In genomic region chr1:235266967-235267366, GRCh38 we compare ENCODE assay signal across 29 cellular contexts.
"Had no signal": no experiment of that assay in that cellular context is flagged by ENCODE, and none has a peak within 500 bp of the region (broad histone marks: within the 10 kb centered on the region; RNA-seq: fewer than 3 reads in every experiment).

No MANE protein-coding gene starts in this region.

- H3K4me3 Mint-ChIP-seq: activated CD4-positive, alpha-beta T cell treated with anti-CD3 and anti-CD28 coated beads, Interleukin-2, amount 10 ng/mL, durations not matched to agents 24 days and 14 days; activated CD8-positive, alpha-beta T cell treated with anti-CD3 and anti-CD28 coated beads for 36 hours; activated naive CD8-positive, alpha-beta T cell treated with anti-CD3 and anti-CD28 coated beads for 36 hours; activated T-cell treated with anti-CD3 and anti-CD28 coated beads, Interleukin-2, amount 50 U/mL, for 72 hours; activated T-helper 17 cell treated with anti-CD3 and anti-CD28 coated beads, Interleukin-2, amount 50 U/mL, for 72 hours; T-helper 2 cell treated with Interferon-gamma antibody and Interleukin-4, amounts not matched to agents 5 μg/mL and 100 μg/mL, for 36 hours had no signal

- H3K27me3 Mint-ChIP-seq: activated CD4-positive, alpha-beta T cell treated with anti-CD3 and anti-CD28 coated beads, Interleukin-2, amount 10 ng/mL, durations not matched to agents 24 days and 14 days; activated CD8-positive, alpha-beta T cell treated with anti-CD3 and anti-CD28 coated beads for 36 hours; activated naive CD8-positive, alpha-beta T cell treated with anti-CD3 and anti-CD28 coated beads for 36 hours; activated T-helper 17 cell treated with anti-CD3 and anti-CD28 coated beads, Interleukin-2, amount 50 U/mL, for 72 hours had no signal

- H3K4me3 ChIP-seq: MG63 had no signal

- DNase-seq: activated CD4-positive, alpha-beta T cell treated with anti-CD3 and anti-CD28 coated beads, Interleukin-2, amount 10 ng/mL, durations not matched to agents 24 days and 14 days; activated CD4-positive, alpha-beta T cell treated with anti-CD3 and anti-CD28 coated beads, Interleukin-2, amount 50 U/mL, for 4 hours; activated CD8-positive, alpha-beta T cell treated with anti-CD3 and anti-CD28 coated beads for 36 hours; activated effector memory CD4-positive, alpha-beta T cell treated with anti-CD3 and anti-CD28 coated beads, Interleukin-2, amount 50 U/mL, for 16 hours; activated naive CD4-positive, alpha-beta T cell; activated naive CD4-positive, alpha-beta T cell treated with anti-CD3 and anti-CD28 coated beads, Interleukin-2, amount 50 U/mL, for 16 hours; activated naive CD8-positive, alpha-beta T cell treated with anti-CD3 and anti-CD28 coated beads for 36 hours; activated T-cell treated with anti-CD3 and anti-CD28 coated beads, Interleukin-2, amount 50 U/mL, for 1 hour; activated T-cell treated with anti-CD3 and anti-CD28 coated beads, Interleukin-2, amount 50 U/mL, for 72 hours; amniotic stem cell; aorta; brain microvascular endothelial cell; central memory CD4-positive, alpha-beta T cell; Kasumi-1; KG1; MG63; NCI-H1048; NCI-H1694; NCI-H1930; NCI-H510A; NCI-H526; NK-92 treated with Interleukin-12 subunit alpha and Interleukin-12 subunit beta, amount 100 ng/mL, for 24 hours; PC-3; SIG-M5 had no signal

- H3K27ac Mint-ChIP-seq: activated CD4-positive, alpha-beta T cell treated with anti-CD3 and anti-CD28 coated beads, Interleukin-2, amount 10 ng/mL, durations not matched to agents 24 days and 14 days; activated CD8-positive, alpha-beta T cell treated with anti-CD3 and anti-CD28 coated beads for 36 hours; activated naive CD8-positive, alpha-beta T cell treated with anti-CD3 and anti-CD28 coated beads for 36 hours; activated T-cell treated with anti-CD3 and anti-CD28 coated beads, Interleukin-2, amount 50 U/mL, for 72 hours; activated T-helper 17 cell treated with anti-CD3 and anti-CD28 coated beads, Interleukin-2, amount 50 U/mL, for 72 hours; T-helper 2 cell treated with Interferon-gamma antibody and Interleukin-4, amounts not matched to agents 5 μg/mL and 100 μg/mL, for 36 hours had no signal

- H3K9me3 Mint-ChIP-seq: activated CD4-positive, alpha-beta T cell treated with anti-CD3 and anti-CD28 coated beads, Interleukin-2, amount 10 ng/mL, durations not matched to agents 24 days and 14 days; activated naive CD8-positive, alpha-beta T cell treated with anti-CD3 and anti-CD28 coated beads for 36 hours; activated T-cell treated with anti-CD3 and anti-CD28 coated beads, Interleukin-2, amount 50 U/mL, for 72 hours; activated T-helper 17 cell treated with anti-CD3 and anti-CD28 coated beads, Interleukin-2, amount 50 U/mL, for 72 hours; T-helper 2 cell treated with Interferon-gamma antibody and Interleukin-4, amounts not matched to agents 5 μg/mL and 100 μg/mL, for 36 hours had no signal

- FAIRE-seq: RCC 7860 had no signal

- H3K27ac ChIP-seq: brain microvascular endothelial cell, RWPE1 had no signal

- H3K9me3 ChIP-seq: MG63 had no signal

- H3K27me3 ChIP-seq: brain microvascular endothelial cell, MG63 had no signal

- ATAC-seq: activated CD8-positive, alpha-beta T cell treated with anti-CD3 and anti-CD28 coated beads for 36 hours; activated T-cell treated with anti-CD3 and anti-CD28 coated beads, Interleukin-2, amount 50 U/mL, for 72 hours; activated T-helper 17 cell treated with anti-CD3 and anti-CD28 coated beads, Interleukin-2, amount 50 U/mL, for 72 hours; PC-3; Right ventricle myocardium inferior had no signal

- H3K36me3 ChIP-seq: brain microvascular endothelial cell, MG63 had no signal
